ENCODE assay signal across 8 cellular contexts in genomic region chr6:137975058-137975940, GRCh38.
DNase-seq lines count a peak whose midpoint lies in the region; ATAC-seq, FAIRE-seq and TF ChIP-seq lines count a peak whose summit lies in the region.

No MANE protein-coding gene starts in this region.

- H3K36me3 Mint-ChIP-seq in mesothelial cell of epicardium = no peaks in the 10 kb centered on the region

- no peaks in the 10 kb centered on the region for H3K27me3 Mint-ChIP-seq in mesothelial cell of epicardium (ENCODE audit: low read depth)

- no peak overlapping the region for H3K4me3 Mint-ChIP-seq in mesothelial cell of epicardium

- H3K4me1 Mint-ChIP-seq in mesothelial cell of epicardium = peaks cover 13% of the 10 kb centered on the region

- DNase-seq in activated T-cell treated with anti-CD3 and anti-CD28 coated beads for 24 hours (ENCODE audit: low read depth) (peak; percentile 17), activated T-cell treated with anti-CD3 and anti-CD28 coated beads for 4 hours (no peak), HT-29 (ENCODE audit: low spot score) (peak; percentile 57), lung microvascular endothelial cell (ENCODE audit: low read depth in 2 of 2) (peak; percentile 16 to 45), mesothelial cell of epicardium (ENCODE audit: low spot score in 2 of 2, unreplicated experiment in 2 of 2) (no peak), frontal cortex (ENCODE audit: low spot score in 2 of 2) (no peak)
- peak; percentile 17 for DNase-seq in activated gamma-delta T cell treated with anti-CD3 and anti-CD28 coated beads, Interleukin-2, amount 50 U/mL, for 16 hours (ENCODE audit: low read depth)

- no peaks in the 10 kb centered on the region for H3K9me3 Mint-ChIP-seq in mesothelial cell of epicardium

- ATAC-seq in GM18873 (IDR thresholded peaks at IDR 0.05; ENCODE audit: low FRiP score, unreplicated experiment) = no peak

- no peak for TF ChIP-seq CTCF in mesothelial cell of epicardium (IDR thresholded peaks at IDR 0.05; ENCODE audit: unreplicated experiment)

- no peak overlapping the region for H3K27ac Mint-ChIP-seq in mesothelial cell of epicardium

- FAIRE-seq in frontal cortex (lab: Jason Lieb, UNC) = no peak

Comparison
In these comparisons a context has a peak if more than half of its experiments do, and no peak if none do; other contexts are left out.
1. DNase-seq: peak in activated T-cell treated with anti-CD3 and anti-CD28 coated beads for 24 hours (single experiment), HT-29 (single experiment), activated gamma-delta T cell treated with anti-CD3 and anti-CD28 coated beads, Interleukin-2, amount 50 U/mL, for 16 hours (single experiment) and lung microvascular endothelial cell (2 of 2); none in activated T-cell treated with anti-CD3 and anti-CD28 coated beads for 4 hours (single experiment), mesothelial cell of epicardium (0 of 2) and frontal cortex (0 of 2).